8 cellular contexts compared by ENCODE assay signal in genomic region chr21:37006521-37007291, GRCh38. TPM values are rescaled to one million over a fixed set of nuclear protein-coding genes. Genes with fewer than 3 reads are reported as not detected.
DNase-seq lines count a peak whose midpoint lies in the region; ATAC-seq, FAIRE-seq and TF ChIP-seq lines count a peak whose summit lies in the region.

A gene with protein sequence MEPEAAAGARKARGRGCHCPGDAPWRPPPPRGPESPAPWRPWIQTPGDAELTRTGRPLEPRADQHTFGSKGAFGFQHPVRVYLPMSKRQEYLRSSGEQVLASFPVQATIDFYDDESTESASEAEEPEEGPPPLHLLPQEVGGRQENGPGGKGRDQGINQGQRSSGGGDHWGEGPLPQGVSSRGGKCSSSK (plus strand): TSS chr21:37006702. CDS start chr21:37006773, 71 bp downstream.

- H3K9ac ChIP-seq in NT2/D1 (ENCODE audit: insufficient read length, low read depth): peak within 1 kb of the TSS; percentile 85
- H3K9ac ChIP-seq in colonic mucosa (ENCODE audit: low read depth in 2 of 2, low read length in 2 of 2): no peak within 1 kb of the TSS

- no peak for TF ChIP-seq POLR2A in H54 (IDR thresholded peaks at IDR 0.05; ENCODE audit: low read depth, low read length)

- H3K27ac ChIP-seq in colonic mucosa (no peak within 1 kb of the TSS), aorta (ENCODE audit: low read depth in 1 of 2, low read length in 2 of 2) (no peak within 1 kb of the TSS)

- H3K9me3 ChIP-seq in NT2/D1 (ENCODE audit: insufficient read depth, low read length) (no peaks in the 10 kb centered on the region), colonic mucosa (no peaks in the 10 kb centered on the region), aorta (ENCODE audit: control insufficient read depth, low read length) (no peaks in the 10 kb centered on the region)

- peak; percentile 49 for ATAC-seq in aorta (ENCODE audit: low FRiP score)

- in situ Hi-C loops in ACHN (cut with HindIII; ENCODE audit: low pct_ligation_motif_present, low pct_unique_long_range_greater_than_20kb, low sequenced_read_pairs): no loop called here

- peaks cover 6% of the 10 kb centered on the region for H3K4me1 ChIP-seq in NT2/D1 (ENCODE audit: insufficient read depth, insufficient read length)
- H3K4me1 ChIP-seq in colonic mucosa: no peaks in the 10 kb centered on the region
- H3K4me1 ChIP-seq in aorta (ENCODE audit: control insufficient read depth in 1 of 2, insufficient read depth in 2 of 2, low read length in 2 of 2): no peaks in the 10 kb centered on the region

- WGBS in aorta, 2 donors: 2 to 3% methylated on average over 61 to 85 of the region's 85 CpGs

- FAIRE-seq in H54 (lab: Jason Lieb, UNC): no peak

- DNase-seq in NCI-H1436 (lab: John Stamatoyannopoulos, UW) (peak; percentile 41), NCI-H1436 treated with DMSO at 0.1 percent for 48 hours (lab: John Stamatoyannopoulos, UW) (no peak), NT2/D1 (ENCODE audit: low read depth, low spot score) (no peak), colonic mucosa (no peak), mesenteric fat pad (ENCODE audit: low spot score) (peak; percentile 79), aorta (no peak), H54 (ENCODE audit: insufficient read length, low spot score) (no peak), ACHN (no peak)

- H3K4me3 ChIP-seq in NT2/D1 (ENCODE audit: insufficient read length, low read depth) (peak within 1 kb of the TSS; percentile 66), colonic mucosa (peak within 1 kb of the TSS; percentile 45), aorta (ENCODE audit: low read length in 2 of 2) (peak within 1 kb of the TSS; percentile 22 to 27)

- H3K27me3 ChIP-seq in NT2/D1 (ENCODE audit: insufficient read depth, insufficient read length) (peaks cover 48% of the 10 kb centered on the region), colonic mucosa (peaks cover 15% of the 10 kb centered on the region), aorta (ENCODE audit: control insufficient read depth in 1 of 2, insufficient read depth in 2 of 2, low read length in 1 of 2) (no peaks in the 10 kb centered on the region)

- TF ChIP-seq CTCF in colonic mucosa (IDR thresholded peaks at IDR 0.05): no peak

- H3K36me3 ChIP-seq in NT2/D1 (ENCODE audit: insufficient read depth, insufficient read length, low read length) (no peaks in the 10 kb centered on the region), colonic mucosa (no peaks in the 10 kb centered on the region), aorta (ENCODE audit: control insufficient read depth in 1 of 2, insufficient read depth in 2 of 2, low read length in 1 of 2) (no peaks in the 10 kb centered on the region)

- intact Hi-C loops in colonic mucosa (cut with DNase I) (no loop called here), aorta (cut with DNase I) (no loop called here)

RNA-seq across cellular contexts. Expression of the gene that starts here (rescaled TPM):
- total RNA-seq in colonic mucosa (under 1 TPM in 1 of 2 donors, not detected in 1; 0.21 TPM), mesenteric fat pad (not detected), aorta (not detected)
- under 1 TPM in 1 of 2 donors, not detected in 1; 0.05 TPM for polyA plus RNA-seq in aorta

Comparison
In these comparisons a context has a peak if more than half of its experiments do, and no peak if none do; other contexts are left out.
1. Peak in DNase-seq in mesenteric fat pad; RNA of the gene not detected or under 1 TPM.
2. Peak in ATAC-seq and H3K4me3 ChIP-seq in aorta; RNA of the gene not detected or under 1 TPM.